ENCODE assay signal across 17 cellular contexts in the genomic region with DNA sequence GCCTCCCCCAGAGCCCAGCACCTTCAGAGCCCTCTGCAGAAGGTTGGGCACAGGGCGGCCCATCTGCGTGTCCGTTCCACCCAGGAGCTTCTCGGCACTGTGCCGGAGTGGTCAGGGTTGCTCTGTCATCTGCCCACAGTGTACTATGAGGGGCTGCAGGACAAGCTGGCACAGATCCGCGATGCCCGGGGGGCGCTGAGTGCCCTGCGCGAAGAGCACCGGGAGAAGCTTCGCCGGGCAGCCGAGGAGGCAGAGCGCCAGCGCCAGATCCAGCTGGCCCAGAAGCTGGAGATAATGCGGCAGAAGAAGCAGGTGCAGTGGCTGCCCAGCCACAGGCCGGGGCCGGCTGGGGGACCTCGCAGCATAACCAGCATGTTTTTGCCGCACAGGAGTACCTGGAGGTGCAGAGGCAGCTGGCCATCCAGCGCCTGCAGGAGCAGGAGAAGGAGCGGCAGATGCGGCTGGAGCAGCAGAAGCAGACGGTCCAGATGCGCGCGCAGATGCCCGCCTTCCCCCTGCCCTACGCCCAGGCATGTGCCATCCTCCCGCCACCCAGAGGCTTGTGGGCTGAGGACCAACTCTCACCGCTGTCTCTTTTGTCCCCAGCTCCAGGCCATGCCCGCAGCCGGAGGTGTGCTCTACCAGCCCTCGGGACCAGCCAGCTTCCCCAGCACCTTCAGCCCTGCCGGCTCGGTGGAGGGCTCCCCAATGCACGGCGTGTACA. TPM values are rescaled to one million over a fixed set of nuclear protein-coding genes. Genes with fewer than 3 reads are reported as not detected.
A peak's percentile ranks its signal among the peaks of the same experiment; 100 is the strongest.
DNase-seq lines count a peak whose midpoint lies in the region; ATAC-seq, FAIRE-seq and TF ChIP-seq lines count a peak whose summit lies in the region.
"Had no signal": no experiment of that assay in that cellular context is flagged by ENCODE, and none has a peak within 500 bp of the region (broad histone marks: within the 10 kb centered on the region; RNA-seq: fewer than 3 reads in every experiment).

No MANE protein-coding gene starts in this region.

- FAIRE-seq in RCC 7860 (lab: Jason Lieb, UNC), result no peak
- FAIRE-seq: H54 had no signal

- H3K36me3 ChIP-seq in psoas muscle (ENCODE audit: insufficient read depth in 1 of 2, low read depth in 1 of 2), result peaks cover 1 to 99% of the 10 kb centered on the region in 2 donors

- no peak for DNase-seq in activated T-cell treated with anti-CD3 and anti-CD28 coated beads, Interleukin-2, amount 50 U/mL, for 24 hours
- no peak for DNase-seq in activated T-cell treated with anti-CD3 and anti-CD28 coated beads, Interleukin-2, amount 50 U/mL, for 4 hours
- peak; percentile 82 for DNase-seq in NCI-H1694 (lab: John Stamatoyannopoulos, UW)
- DNase-seq in Right ventricle myocardium superior, result no peak
- no peak for DNase-seq in psoas muscle
- DNase-seq in mesothelial cell of epicardium (ENCODE audit: low spot score in 2 of 2, unreplicated experiment in 2 of 2), result no peak
- no peak for DNase-seq in RCC 7860 (ENCODE audit: low spot score)
- DNase-seq: DMS153, NCI-H1105 treated with DMSO at 0.1 percent for 48 hours, NCI-H187 treated with DMSO at 0.1 percent for 48 hours, NCI-H2171, NCI-H446 treated with DMSO at 0.1 percent for 48 hours, OCI-M1 had no signal

- H3K27me3 Mint-ChIP-seq in activated T-cell treated with anti-CD3 and anti-CD28 coated beads, Interleukin-2, amount 50 U/mL, for 24 hours, result no peaks in the 10 kb centered on the region
- no peaks in the 10 kb centered on the region for H3K27me3 Mint-ChIP-seq in activated T-cell treated with anti-CD3 and anti-CD28 coated beads, Interleukin-2, amount 50 U/mL, for 4 hours (ENCODE audit: low read depth)
- H3K27me3 Mint-ChIP-seq in mesothelial cell of epicardium (ENCODE audit: low read depth), result no peaks in the 10 kb centered on the region
- H3K27me3 Mint-ChIP-seq: IgD-negative memory B cell had no signal

- peak overlapping the region; percentile 78 for H3K27ac ChIP-seq in psoas muscle
- H3K27ac ChIP-seq: BLaER1 treated with 17β-estradiol and CSF1 and Interleukin-3, amounts not matched to agents 10 nM and 100 nM had no signal

- no peak overlapping the region for H3K4me3 ChIP-seq in psoas muscle
- H3K4me3 ChIP-seq: BLaER1 treated with 17β-estradiol and CSF1 and Interleukin-3, amounts not matched to agents 10 nM and 100 nM had no signal

- peaks cover 20% of the 10 kb centered on the region for H3K4me1 ChIP-seq in psoas muscle

- TF ChIP-seq CTCF in psoas muscle (IDR thresholded peaks at IDR 0.05) (no peak), mesothelial cell of epicardium (IDR thresholded peaks at IDR 0.05; ENCODE audit: unreplicated experiment) (no peak)

- no peaks in the 10 kb centered on the region for H3K27me3 ChIP-seq in psoas muscle (ENCODE audit: insufficient read depth in 3 of 3, low read length in 2 of 3)
- H3K27me3 ChIP-seq: BLaER1 treated with 17β-estradiol and CSF1 and Interleukin-3, amounts not matched to agents 10 nM and 100 nM had no signal

- ATAC-seq in activated T-cell treated with anti-CD3 and anti-CD28 coated beads, Interleukin-2, amount 50 U/mL, for 4 hours, result no peak
- peak; percentile 9 for ATAC-seq in Right ventricle myocardium superior (ENCODE audit: poor library complexity)
- ATAC-seq in psoas muscle, result no peak
- no peak for ATAC-seq in HG03520 (IDR thresholded peaks at IDR 0.05; ENCODE audit: unreplicated experiment)

- peaks cover 92% of the 10 kb centered on the region for H3K36me3 Mint-ChIP-seq in activated T-cell treated with anti-CD3 and anti-CD28 coated beads, Interleukin-2, amount 50 U/mL, for 24 hours (ENCODE audit: low read depth)
- peaks cover 12% of the 10 kb centered on the region for H3K36me3 Mint-ChIP-seq in activated T-cell treated with anti-CD3 and anti-CD28 coated beads, Interleukin-2, amount 50 U/mL, for 4 hours (ENCODE audit: insufficient read depth)
- H3K36me3 Mint-ChIP-seq in mesothelial cell of epicardium, result peaks cover 28% of the 10 kb centered on the region
- H3K36me3 Mint-ChIP-seq: IgD-negative memory B cell had no signal

- H3K4me1 Mint-ChIP-seq in activated T-cell treated with anti-CD3 and anti-CD28 coated beads, Interleukin-2, amount 50 U/mL, for 24 hours (ENCODE audit: low read depth), result peaks cover 9% of the 10 kb centered on the region
- peaks cover 8% of the 10 kb centered on the region for H3K4me1 Mint-ChIP-seq in activated T-cell treated with anti-CD3 and anti-CD28 coated beads, Interleukin-2, amount 50 U/mL, for 4 hours (ENCODE audit: low read depth)
- H3K4me1 Mint-ChIP-seq in mesothelial cell of epicardium, result peaks cover 4% of the 10 kb centered on the region

- intact Hi-C loops in Right ventricle myocardium superior (cut with DNase I), result no loop called here
- intact Hi-C loops in psoas muscle (cut with DNase I), result no loop called here

- H3K9me3 ChIP-seq in psoas muscle, result no peaks in the 10 kb centered on the region
- H3K9me3 ChIP-seq: BLaER1 treated with 17β-estradiol and CSF1 and Interleukin-3, amounts not matched to agents 10 nM and 100 nM had no signal

- no peaks in the 10 kb centered on the region for H3K9me3 Mint-ChIP-seq in activated T-cell treated with anti-CD3 and anti-CD28 coated beads, Interleukin-2, amount 50 U/mL, for 24 hours
- H3K9me3 Mint-ChIP-seq in activated T-cell treated with anti-CD3 and anti-CD28 coated beads, Interleukin-2, amount 50 U/mL, for 4 hours, result no peaks in the 10 kb centered on the region
- H3K9me3 Mint-ChIP-seq in mesothelial cell of epicardium, result no peaks in the 10 kb centered on the region
- H3K9me3 Mint-ChIP-seq: IgD-negative memory B cell had no signal

- WGBS in psoas muscle, 3 donors, result 79 to 86% (median 79%) methylated on average over 40 of the region's 40 CpGs

- H3K27ac Mint-ChIP-seq in activated T-cell treated with anti-CD3 and anti-CD28 coated beads, Interleukin-2, amount 50 U/mL, for 24 hours, result peak overlapping the region; percentile 59
- H3K27ac Mint-ChIP-seq in mesothelial cell of epicardium, result no peak overlapping the region
- H3K27ac Mint-ChIP-seq: IgD-negative memory B cell had no signal

- no peak overlapping the region for H3K4me3 Mint-ChIP-seq in activated T-cell treated with anti-CD3 and anti-CD28 coated beads, Interleukin-2, amount 50 U/mL, for 24 hours
- no peak overlapping the region for H3K4me3 Mint-ChIP-seq in activated T-cell treated with anti-CD3 and anti-CD28 coated beads, Interleukin-2, amount 50 U/mL, for 4 hours
- no peak overlapping the region for H3K4me3 Mint-ChIP-seq in mesothelial cell of epicardium
- H3K4me3 Mint-ChIP-seq: IgD-negative memory B cell had no signal

RNA-seq across cellular contexts. Expression of gene MRPL12, which starts 6.8 kb away (rescaled TPM):
- total RNA-seq in activated T-cell treated with anti-CD3 and anti-CD28 coated beads, Interleukin-2, amount 50 U/mL, for 4 hours, result 100 to 1,000 TPM; 294 to 372 (median 359) TPM
- total RNA-seq in Right ventricle myocardium superior (173 TPM), psoas muscle (100 to 1,000 TPM in 2 of 4 donors, 10 to 100 TPM in 2; 93.0 to 175 (median 104) TPM), mesothelial cell of epicardium (53.9 to 56.7 TPM (median 54.1 TPM) in 3 replicates)
- polyA plus RNA-seq in psoas muscle, result 100 to 1,000 TPM; 222 to 558 (median 242) TPM

RNA-seq across cellular contexts. Expression of gene HGS, which starts 12.6 kb away (rescaled TPM):
- total RNA-seq in activated T-cell treated with anti-CD3 and anti-CD28 coated beads, Interleukin-2, amount 50 U/mL, for 4 hours, result 100 to 1,000 TPM; 146 to 162 (median 147) TPM
- total RNA-seq in Right ventricle myocardium superior (34.5 TPM), psoas muscle (10 to 100 TPM; 38.6 to 74.5 (median 56.5) TPM), mesothelial cell of epicardium (114 to 122 TPM (median 119 TPM) in 3 replicates)
- 100 to 1,000 TPM in 2 of 3 donors, 10 to 100 TPM in 1; 62.3 to 158 (median 139) TPM for polyA plus RNA-seq in psoas muscle

RNA-seq across cellular contexts. Expression of gene ARL16, which starts 12.8 kb away (rescaled TPM):
- 10 to 100 TPM; 27.3 to 38.6 (median 27.9) TPM for total RNA-seq in activated T-cell treated with anti-CD3 and anti-CD28 coated beads, Interleukin-2, amount 50 U/mL, for 4 hours
- total RNA-seq in Right ventricle myocardium superior, result 11.9 TPM
- total RNA-seq in psoas muscle, result 10 to 100 TPM in 3 of 4 donors, 1 to 10 TPM in 1; 7.8 to 15.6 (median 11.9) TPM
- polyA plus RNA-seq in psoas muscle, result 10 to 100 TPM; 23.2 to 29.3 (median 29.1) TPM
- 42.8 to 44.7 TPM (median 44.5 TPM) in 3 replicates for total RNA-seq in mesothelial cell of epicardium

RNA-seq across cellular contexts. Expression of gene SLC25A10, which starts 15.7 kb away (rescaled TPM):
- total RNA-seq in activated T-cell treated with anti-CD3 and anti-CD28 coated beads, Interleukin-2, amount 50 U/mL, for 4 hours, result 10 to 100 TPM; 29.9 to 47.8 (median 38.8) TPM
- total RNA-seq in Right ventricle myocardium superior (7.0 TPM), psoas muscle (1 to 10 TPM; 2.4 to 6.3 (median 3.8) TPM), mesothelial cell of epicardium (13.2 to 15.7 TPM (median 15.2 TPM) in 3 replicates)
- 1 to 10 TPM; 5.9 to 7.0 (median 6.3) TPM for polyA plus RNA-seq in psoas muscle

RNA-seq across cellular contexts. Expression of gene CCDC137, which starts 29.8 kb away (rescaled TPM):
- total RNA-seq in activated T-cell treated with anti-CD3 and anti-CD28 coated beads, Interleukin-2, amount 50 U/mL, for 4 hours, result 10 to 100 TPM; 82.9 to 91.9 (median 84.9) TPM
- total RNA-seq in Right ventricle myocardium superior (4.8 TPM), psoas muscle (10 to 100 TPM in 1 of 4 donors, 1 to 10 TPM in 3; 4.8 to 14.9 (median 8.6) TPM), mesothelial cell of epicardium (16.3 to 19.6 TPM (median 17.5 TPM) in 3 replicates)
- polyA plus RNA-seq in psoas muscle, result 10 to 100 TPM; 11.3 to 47.4 (median 28.5) TPM
